34 cellular contexts compared by ENCODE assay signal in genomic region chr17:61371179-61371578, GRCh38. TPM values are rescaled to one million over a fixed set of nuclear protein-coding genes. Genes with fewer than 3 reads are reported as not detected.
"Had no signal": no experiment of that assay in that cellular context is flagged by ENCODE, and none has a peak within 500 bp of the region (broad histone marks: within the 10 kb centered on the region; RNA-seq: fewer than 3 reads in every experiment).

No MANE protein-coding gene starts in this region.

- DNase-seq: activated B cell treated with CpG ODN at 0.5 μM for 24 hours; activated CD4-positive, alpha-beta memory T cell treated with anti-CD3 and anti-CD28 coated beads for 36 hours; activated CD4-positive, alpha-beta T cell treated with anti-CD3 and anti-CD28 coated beads for 4 hours; activated CD4-positive, alpha-beta T cell treated with anti-CD3 and anti-CD28 coated beads, Interleukin-2, amount 10 ng/mL, durations not matched to agents 24 days and 14 days; activated CD4-positive, alpha-beta T cell treated with anti-CD3 and anti-CD28 coated beads, Interleukin-2, amount 50 U/mL, for 1 hour; activated CD4-positive, alpha-beta T cell treated with anti-CD3 and anti-CD28 coated beads, Interleukin-2, amount 50 U/mL, for 4 hours; activated CD4-positive, CD25-positive, alpha-beta regulatory T cell treated with anti-CD3 and anti-CD28 coated beads, Interleukin-2, amount 50 U/mL, for 72 hours; activated CD8-positive, alpha-beta memory T cell treated with anti-CD3 and anti-CD28 coated beads, Interleukin-2, amount 50 U/mL, for 4 hours; activated CD8-positive, alpha-beta T cell treated with anti-CD3 and anti-CD28 coated beads for 36 hours; activated effector memory CD4-positive, alpha-beta T cell treated with anti-CD3 and anti-CD28 coated beads, Interleukin-2, amount 50 U/mL, for 16 hours; activated gamma-delta T cell treated with Interleukin-2 at 50 U/mL for 16 hours; activated naive CD4-positive, alpha-beta T cell; activated naive CD4-positive, alpha-beta T cell treated with anti-CD3 and anti-CD28 coated beads, Interleukin-2, amount 50 U/mL, for 16 hours; activated naive CD8-positive, alpha-beta T cell treated with anti-CD3 and anti-CD28 coated beads for 36 hours; activated T-cell treated with anti-CD3 and anti-CD28 coated beads for 4 hours; activated T-cell treated with anti-CD3 and anti-CD28 coated beads, Interleukin-2, amount 50 U/mL, for 1 hour; activated T-cell treated with anti-CD3 and anti-CD28 coated beads, Interleukin-2, amount 50 U/mL, for 4 hours; activated T-cell treated with anti-CD3 and anti-CD28 coated beads, Interleukin-2, amount 50 U/mL, for 72 hours; adrenal gland; amniotic stem cell; aorta; body of pancreas; brain microvascular endothelial cell; central memory CD4-positive, alpha-beta T cell; T-helper 2 cell; T-helper 9 cell had no signal

- H3K27ac Mint-ChIP-seq: activated B cell treated with CpG ODN at 0.5 μM for 24 hours; activated CD4-positive, alpha-beta memory T cell treated with anti-CD3 and anti-CD28 coated beads for 36 hours; activated CD4-positive, alpha-beta T cell treated with anti-CD3 and anti-CD28 coated beads, Interleukin-2, amount 10 ng/mL, durations not matched to agents 24 days and 14 days; activated CD8-positive, alpha-beta T cell treated with anti-CD3 and anti-CD28 coated beads for 36 hours; activated naive CD8-positive, alpha-beta T cell treated with anti-CD3 and anti-CD28 coated beads for 36 hours; activated T-cell treated with anti-CD3 and anti-CD28 coated beads, Interleukin-2, amount 50 U/mL, for 72 hours; activated T-helper 1 cell treated with anti-CD3 and anti-CD28 coated beads, Interleukin-12 subunit alpha, Interleukin-12 subunit beta, Interleukin-2, Interleukin-4 antibody, amounts not matched to agents 30 ng/mL and 10 ng/mL and 1 ng/mL, durations not matched to agents 14 hours and 24 hours and 36 hours; activated T-helper 17 cell treated with anti-CD3 and anti-CD28 coated beads, Interleukin-2, amount 50 U/mL, for 72 hours; T-helper 1 cell treated with Interleukin-12 subunit alpha and Interleukin-12 subunit beta and Interleukin-4 antibody, amounts not matched to agents 30 μg/mL and 1 μg/mL, for 36 hours; T-helper 2 cell treated with Interferon-gamma antibody and Interleukin-4, amounts not matched to agents 5 μg/mL and 100 μg/mL, for 36 hours had no signal

- H3K27ac ChIP-seq: adrenal gland, body of pancreas, brain microvascular endothelial cell, breast epithelium, VCaP had no signal

- H3K27me3 Mint-ChIP-seq: activated B cell treated with CpG ODN at 0.5 μM for 24 hours; activated CD4-positive, alpha-beta memory T cell treated with anti-CD3 and anti-CD28 coated beads for 36 hours; activated CD4-positive, alpha-beta T cell treated with anti-CD3 and anti-CD28 coated beads, Interleukin-2, amount 10 ng/mL, durations not matched to agents 24 days and 14 days; activated CD8-positive, alpha-beta T cell treated with anti-CD3 and anti-CD28 coated beads for 36 hours; activated naive CD8-positive, alpha-beta T cell treated with anti-CD3 and anti-CD28 coated beads for 36 hours; activated T-helper 17 cell treated with anti-CD3 and anti-CD28 coated beads, Interleukin-2, amount 50 U/mL, for 72 hours had no signal

- H3K36me3 Mint-ChIP-seq: activated CD4-positive, alpha-beta memory T cell treated with anti-CD3 and anti-CD28 coated beads for 36 hours; activated naive CD4-positive, alpha-beta T cell treated with anti-CD3 and anti-CD28 coated beads, Interleukin-2, amount 50 U/mL, for 72 hours; activated naive CD8-positive, alpha-beta T cell treated with anti-CD3 and anti-CD28 coated beads for 36 hours had no signal

- H3K4me3 ChIP-seq: adrenal gland, body of pancreas, breast epithelium had no signal

- H3K36me3 ChIP-seq: adrenal gland, brain microvascular endothelial cell, breast epithelium had no signal

- H3K4me3 Mint-ChIP-seq: activated B cell treated with CpG ODN at 0.5 μM for 24 hours; activated CD4-positive, alpha-beta memory T cell treated with anti-CD3 and anti-CD28 coated beads for 36 hours; activated CD4-positive, alpha-beta T cell treated with anti-CD3 and anti-CD28 coated beads, Interleukin-2, amount 10 ng/mL, durations not matched to agents 24 days and 14 days; activated CD8-positive, alpha-beta T cell treated with anti-CD3 and anti-CD28 coated beads for 36 hours; activated naive CD8-positive, alpha-beta T cell treated with anti-CD3 and anti-CD28 coated beads for 36 hours; activated T-cell treated with anti-CD3 and anti-CD28 coated beads, Interleukin-2, amount 50 U/mL, for 4 hours; activated T-cell treated with anti-CD3 and anti-CD28 coated beads, Interleukin-2, amount 50 U/mL, for 72 hours; activated T-helper 1 cell treated with anti-CD3 and anti-CD28 coated beads, Interleukin-12 subunit alpha, Interleukin-12 subunit beta, Interleukin-2, Interleukin-4 antibody, amounts not matched to agents 30 ng/mL and 10 ng/mL and 1 ng/mL, durations not matched to agents 14 hours and 24 hours and 36 hours; activated T-helper 17 cell treated with anti-CD3 and anti-CD28 coated beads, Interleukin-2, amount 50 U/mL, for 72 hours; T-helper 1 cell treated with Interleukin-12 subunit alpha and Interleukin-12 subunit beta and Interleukin-4 antibody, amounts not matched to agents 30 μg/mL and 1 μg/mL, for 36 hours; T-helper 2 cell treated with Interferon-gamma antibody and Interleukin-4, amounts not matched to agents 5 μg/mL and 100 μg/mL, for 36 hours had no signal

- H3K9me3 ChIP-seq: adrenal gland, body of pancreas, breast epithelium had no signal

- H3K4me1 ChIP-seq: adrenal gland, body of pancreas, breast epithelium had no signal

- ATAC-seq: activated CD8-positive, alpha-beta T cell treated with anti-CD3 and anti-CD28 coated beads for 36 hours; activated naive CD4-positive, alpha-beta T cell treated with anti-CD3 and anti-CD28 coated beads, Interleukin-2, amount 50 U/mL, for 72 hours; activated T-cell treated with anti-CD3 and anti-CD28 coated beads, Interleukin-2, amount 50 U/mL, for 4 hours; activated T-cell treated with anti-CD3 and anti-CD28 coated beads, Interleukin-2, amount 50 U/mL, for 72 hours; activated T-helper 17 cell treated with anti-CD3 and anti-CD28 coated beads, Interleukin-2, amount 50 U/mL, for 72 hours; body of pancreas had no signal

- H3K4me1 Mint-ChIP-seq: activated CD4-positive, alpha-beta T cell treated with anti-CD3 and anti-CD28 coated beads, Interleukin-2, amount 10 ng/mL, durations not matched to agents 24 days and 14 days; activated naive CD8-positive, alpha-beta T cell treated with anti-CD3 and anti-CD28 coated beads for 36 hours; activated T-helper 17 cell treated with anti-CD3 and anti-CD28 coated beads, Interleukin-2, amount 50 U/mL, for 72 hours had no signal

- H3K9me3 Mint-ChIP-seq: activated B cell treated with CpG ODN at 0.5 μM for 24 hours; activated CD4-positive, alpha-beta memory T cell treated with anti-CD3 and anti-CD28 coated beads for 36 hours; activated CD4-positive, alpha-beta T cell treated with anti-CD3 and anti-CD28 coated beads, Interleukin-2, amount 10 ng/mL, durations not matched to agents 24 days and 14 days; activated CD8-positive, alpha-beta T cell treated with anti-CD3 and anti-CD28 coated beads for 36 hours; activated naive CD4-positive, alpha-beta T cell treated with anti-CD3 and anti-CD28 coated beads, Interleukin-2, amount 50 U/mL, for 72 hours; activated naive CD8-positive, alpha-beta T cell treated with anti-CD3 and anti-CD28 coated beads for 36 hours; activated T-cell treated with anti-CD3 and anti-CD28 coated beads, Interleukin-2, amount 50 U/mL, for 4 hours; activated T-cell treated with anti-CD3 and anti-CD28 coated beads, Interleukin-2, amount 50 U/mL, for 72 hours; activated T-helper 1 cell treated with anti-CD3 and anti-CD28 coated beads, Interleukin-12 subunit alpha, Interleukin-12 subunit beta, Interleukin-2, Interleukin-4 antibody, amounts not matched to agents 30 ng/mL and 10 ng/mL and 1 ng/mL, durations not matched to agents 14 hours and 24 hours and 36 hours; activated T-helper 17 cell treated with anti-CD3 and anti-CD28 coated beads, Interleukin-2, amount 50 U/mL, for 72 hours; T-helper 1 cell treated with Interleukin-12 subunit alpha and Interleukin-12 subunit beta and Interleukin-4 antibody, amounts not matched to agents 30 μg/mL and 1 μg/mL, for 36 hours; T-helper 2 cell treated with Interferon-gamma antibody and Interleukin-4, amounts not matched to agents 5 μg/mL and 100 μg/mL, for 36 hours had no signal

- H3K27me3 ChIP-seq: adrenal gland, body of pancreas, brain microvascular endothelial cell, breast epithelium had no signal

RNA-seq across cellular contexts. Expression of gene TBX2, which starts 28.5 kb away (rescaled TPM):
- total RNA-seq: activated B cell treated with CpG ODN at 0.5 μM for 24 hours; activated CD4-positive, alpha-beta T cell treated with anti-CD3 and anti-CD28 coated beads, Interleukin-2, amount 10 ng/mL, durations not matched to agents 24 days and 14 days; activated CD8-positive, alpha-beta memory T cell treated with anti-CD3 and anti-CD28 coated beads for 36 hours; activated CD8-positive, alpha-beta T cell treated with anti-CD3 and anti-CD28 coated beads for 36 hours; activated naive CD4-positive, alpha-beta T cell treated with anti-CD3 and anti-CD28 coated beads, Interleukin-2, amount 50 U/mL, for 72 hours; activated naive CD8-positive, alpha-beta T cell treated with anti-CD3 and anti-CD28 coated beads for 36 hours; activated T-helper 1 cell treated with anti-CD3 and anti-CD28 coated beads, Interleukin-12 subunit alpha, Interleukin-12 subunit beta, Interleukin-2, Interleukin-4 antibody, amounts not matched to agents 30 ng/mL and 10 ng/mL and 1 ng/mL, durations not matched to agents 14 hours and 24 hours and 36 hours; activated T-helper 17 cell treated with anti-CD3 and anti-CD28 coated beads, Interleukin-2, amount 50 U/mL, for 72 hours had no signal
